30 cellular contexts compared by ENCODE assay signal in genomic region chr3:33982269-33982798, GRCh38.
DNase-seq lines count a peak whose midpoint lies in the region; ATAC-seq, FAIRE-seq and TF ChIP-seq lines count a peak whose summit lies in the region.
"Had no signal": no experiment of that assay in that cellular context is flagged by ENCODE, and none has a peak within 500 bp of the region (broad histone marks: within the 10 kb centered on the region; RNA-seq: fewer than 3 reads in every experiment).

No MANE protein-coding gene starts in this region.

- no peak for TF ChIP-seq CTCF in K562 (IDR thresholded peaks at IDR 0.05 in 2 of 3, conservative IDR thresholded peaks at IDR 0.05 in 1 of 3; ENCODE audit: insufficient read depth in 2 of 3, low read depth in 1 of 3, low read length in 3 of 3)

- no peak for TF ChIP-seq RAD21 in K562 (CRISPR knock-in tag; conservative IDR thresholded peaks at IDR 0.05 in 1 of 2, IDR thresholded peaks at IDR 0.05 in 1 of 2)

- intact Hi-C loops in K562 (cut with micrococcal nuclease) = no loop called here

- H3K36me3 ChIP-seq in GM23248 (ENCODE audit: low read depth) (no peaks in the 10 kb centered on the region), K562 (ENCODE audit: control insufficient read depth, insufficient read depth, low read length) (no peaks in the 10 kb centered on the region)
- no peaks in the 10 kb centered on the region for H3K36me3 ChIP-seq in effector memory CD4-positive, alpha-beta T cell (ENCODE audit: control insufficient read depth, insufficient read depth, low read length)
- H3K36me3 ChIP-seq: BLaER1 treated with 17β-estradiol and CSF1 and Interleukin-3, amounts not matched to agents 10 nM and 100 nM; MG63; SJSA1 had no signal

- in situ Hi-C loops in GM23248 (cut with MboI) (no loop called here), K562 (cut with MboI) (no loop called here)

- CTCF ChIA-PET in K562 (lab: Yijun Ruan, JAX; ENCODE audit: low intra/inter-chr PET ratio) = no interaction called here

- no peak overlapping the region for H2AFZ ChIP-seq in GM23248
- H2AFZ ChIP-seq in K562 (ENCODE audit: low read depth, low read length) = no peak overlapping the region

- H3K9ac ChIP-seq in GM23248 = no peak overlapping the region
- no peak overlapping the region for H3K9ac ChIP-seq in K562 (ENCODE audit: insufficient read depth in 1 of 2, low read depth in 2 of 2, low read length in 2 of 2)
- H3K9ac ChIP-seq: BLaER1 treated with 17β-estradiol and CSF1 and Interleukin-3, amounts not matched to agents 10 nM and 100 nM had no signal

- no peaks in the 10 kb centered on the region for H3K27me3 ChIP-seq in GM23248 (replicated peaks; ENCODE audit: insufficient read depth)
- H3K27me3 ChIP-seq in K562 (ENCODE audit: control insufficient read depth in 2 of 2, insufficient read depth in 2 of 2, low read length in 2 of 2) = no peaks in the 10 kb centered on the region
- no peaks in the 10 kb centered on the region for H3K27me3 ChIP-seq in effector memory CD4-positive, alpha-beta T cell (replicated peaks; ENCODE audit: control insufficient read depth, insufficient read depth, low read length, poor library complexity, severe bottlenecking)
- H3K27me3 ChIP-seq: BLaER1 treated with 17β-estradiol and CSF1 and Interleukin-3, amounts not matched to agents 10 nM and 100 nM; MG63; SJSA1 had no signal

- H3K9me3 ChIP-seq in GM23248 (ENCODE audit: low read depth) (no peaks in the 10 kb centered on the region), K562 (replicated peaks; ENCODE audit: control insufficient read depth, insufficient read depth, low read depth, low read length) (no peaks in the 10 kb centered on the region)
- H3K9me3 ChIP-seq in effector memory CD4-positive, alpha-beta T cell (ENCODE audit: control insufficient read depth, low read length) = no peaks in the 10 kb centered on the region
- H3K9me3 ChIP-seq: MG63, SJSA1 had no signal

- WGBS in GM23248 (ENCODE audit: low coverage in 1 of 2, low lambda C conversion rate in 2 of 2, missing lambda C conversion rate in 2 of 2), 2 experiments = 41 to 42% methylated on average over 4 of the region's 4 CpGs
- WGBS in K562 (ENCODE audit: insufficient coverage, low coverage, missing lambda C conversion rate) = 11% methylated on average over 4 of the region's 4 CpGs

- TF ChIP-seq EP300 in K562 (IDR thresholded peaks at IDR 0.05; ENCODE audit: low read length) = no peak

- no peaks in the 10 kb centered on the region for H4K20me1 ChIP-seq in GM23248 (ENCODE audit: insufficient read depth)
- H4K20me1 ChIP-seq in K562 (replicated peaks; ENCODE audit: control insufficient read depth, insufficient read depth, low read length) = no peaks in the 10 kb centered on the region
- H4K20me1 ChIP-seq: BLaER1 treated with 17β-estradiol and CSF1 and Interleukin-3, amounts not matched to agents 10 nM and 100 nM had no signal

- no TSS peak for BruUV-seq in K562 (replicated peaks; lab: Mats Ljungman, UMichigan)

- no peaks in the 10 kb centered on the region for H3K9me1 ChIP-seq in K562 (ENCODE audit: control insufficient read depth, insufficient read depth, low read length)

- no peak for ATAC-seq in K562
- ATAC-seq: GM12878, T-helper 17 cell had no signal

- DNase-seq in AG08396 (ENCODE audit: low spot score) (peak; percentile 26), GM23248 (peak; percentile 16), K562 (ENCODE audit: extremely low read depth in 1 of 4, low spot score in 3 of 4) (no peak), hepatic stellate cell (ENCODE audit: low spot score) (peak; percentile 17), NCI-H748 treated with DMSO at 0.1 percent for 48 hours (lab: John Stamatoyannopoulos, UW) (no peak), NCI-H2196 (lab: John Stamatoyannopoulos, UW; ENCODE audit: unreplicated experiment) (no peak)
- DNase-seq in activated CD4-positive, alpha-beta T cell treated with anti-CD3 and anti-CD28 coated beads for 4 hours = no peak
- DNase-seq in effector memory CD4-positive, alpha-beta T cell = no peak
- DNase-seq: AML-193; CD4-positive, alpha-beta T cell; DMS53; GDM1; KG1; MG63; NCI-H1105 treated with DMSO at 0.1 percent for 48 hours; NCI-H146; NCI-H1930; NCI-H2107; NCI-H446; NCI-H524 treated with DMSO at 0.1 percent for 48 hours; NCI-H82; Right ventricle myocardium superior; RPMI8226; T-helper 17 cell had no signal

- FAIRE-seq in K562 (lab: Jason Lieb, UNC) = no peak
- FAIRE-seq: D721Med, GM12878, H1 had no signal

- no peak overlapping the region for H3K27ac ChIP-seq in GM23248
- no peak overlapping the region for H3K27ac ChIP-seq in K562 (ENCODE audit: extremely low read depth, low read depth, low read length)
- H3K27ac ChIP-seq in effector memory CD4-positive, alpha-beta T cell (ENCODE audit: insufficient read depth, low read length, poor library complexity, severe bottlenecking) = no peak overlapping the region
- H3K27ac ChIP-seq: BLaER1 treated with 17β-estradiol and CSF1 and Interleukin-3, amounts not matched to agents 10 nM and 100 nM; HL-60; SJSA1 had no signal

- H3K9me2 ChIP-seq in GM23248 (ENCODE audit: insufficient read depth) = no peaks in the 10 kb centered on the region

- H3K4me1 ChIP-seq in GM23248 (ENCODE audit: insufficient read depth) (peaks cover 5% of the 10 kb centered on the region; the same call in 1 of the 2 replicates), K562 (replicated peaks in 1 of 2; ENCODE audit: control insufficient read depth in 2 of 2, insufficient read depth in 2 of 2, low read length in 2 of 2) (no peaks in the 10 kb centered on the region)
- H3K4me1 ChIP-seq in effector memory CD4-positive, alpha-beta T cell (ENCODE audit: control insufficient read depth, insufficient read depth, low read length, poor library complexity, severe bottlenecking) = no peaks in the 10 kb centered on the region
- H3K4me1 ChIP-seq: BLaER1 treated with 17β-estradiol and CSF1 and Interleukin-3, amounts not matched to agents 10 nM and 100 nM; SJSA1 had no signal

- H3K79me2 ChIP-seq in GM23248 (ENCODE audit: insufficient read depth) (no peaks in the 10 kb centered on the region), K562 (ENCODE audit: control insufficient read depth, insufficient read depth, low read length) (no peaks in the 10 kb centered on the region)

- no peak for TF ChIP-seq POLR2A in K562 (conservative IDR thresholded peaks at IDR 0.05)

- H3K4me3 ChIP-seq in GM23248 = no peak overlapping the region
- no peak overlapping the region for H3K4me3 ChIP-seq in K562
- H3K4me3 ChIP-seq in effector memory CD4-positive, alpha-beta T cell (ENCODE audit: insufficient read depth, low read depth, low read length, poor library complexity, severe bottlenecking) = no peak overlapping the region
- H3K4me3 ChIP-seq: BLaER1 treated with 17β-estradiol and CSF1 and Interleukin-3, amounts not matched to agents 10 nM and 100 nM; GM12878; MG63; SJSA1 had no signal

- peaks cover 9% of the 10 kb centered on the region; the same call in 1 of the 2 replicates for H3F3A ChIP-seq in GM23248 (ENCODE audit: insufficient read depth)

- H3K4me2 ChIP-seq in GM23248 (ENCODE audit: unreplicated experiment) (no peak overlapping the region), K562 (ENCODE audit: insufficient read depth, low read length) (no peak overlapping the region)
- H3K4me2 ChIP-seq: BLaER1 treated with 17β-estradiol and CSF1 and Interleukin-3, amounts not matched to agents 10 nM and 100 nM had no signal

- POLR2A ChIA-PET in K562 (lab: Yijun Ruan, JAX) = no interaction called here

TF ChIP-seq in K562, 482 proteins besides CTCF, POLR2A, EP300 and RAD21 (continues in another document):
- no peak for TF ChIP-seq NR4A1 (CRISPR knock-in tag; IDR thresholded peaks at IDR 0.05)
- no peak for TF ChIP-seq NR4A1 (tag; IDR thresholded peaks at IDR 0.05)
- no peak for TF ChIP-seq MITF (IDR thresholded peaks at IDR 0.05)
- TF ChIP-seq PML (IDR thresholded peaks at IDR 0.05; ENCODE audit: low read length) = no peak
- TF ChIP-seq ZNF316 (IDR thresholded peaks at IDR 0.05) = peak; percentile 62; the same call in 1 of the 2 replicates
- TF ChIP-seq MEIS2 (IDR thresholded peaks at IDR 0.05; ENCODE audit: partially characterized antibody) = no peak
- TF ChIP-seq C11orf30 (IDR thresholded peaks at IDR 0.05; ENCODE audit: low read depth) = peak; percentile 25; the same call in 1 of the 2 replicates
- TF ChIP-seq SMARCA4 (IDR thresholded peaks at IDR 0.05) = no peak
- TF ChIP-seq LARP7 (IDR thresholded peaks at IDR 0.05) = no peak
- TF ChIP-seq CREB3L1 (IDR thresholded peaks at IDR 0.05; ENCODE audit: borderline replicate concordance, low read depth) = no peak
- TF ChIP-seq PHF8 (IDR thresholded peaks at IDR 0.05; ENCODE audit: borderline replicate concordance, low read length) = no peak
- TF ChIP-seq SNRNP70 (optimal IDR thresholded peaks at IDR 0.05; ENCODE audit: low read depth, low read length) = no peak

Comparison
In these comparisons a context has a peak if more than half of its experiments do, and no peak if none do; other contexts are left out.
1. DNase-seq: peak in AG08396 (single experiment), GM23248 (single experiment) and hepatic stellate cell (single experiment); none in K562 (0 of 4), NCI-H748 treated with DMSO at 0.1 percent for 48 hours (single experiment), NCI-H2196 (single experiment), activated CD4-positive, alpha-beta T cell treated with anti-CD3 and anti-CD28 coated beads for 4 hours (0 of 2) and effector memory CD4-positive, alpha-beta T cell (0 of 3).